Comparison of ENCODE assay signal across 10 cellular contexts in genomic region chr12:111993290-111994150, GRCh38. TPM values are rescaled to one million over a fixed set of nuclear protein-coding genes. Genes with fewer than 3 reads are reported as not detected.
DNase-seq lines count a peak whose midpoint lies in the region; ATAC-seq and TF ChIP-seq lines count a peak whose summit lies in the region.
"Had no signal": no experiment of that assay in that cellular context is flagged by ENCODE, and none has a peak within 500 bp of the region (broad histone marks: within the 10 kb centered on the region; RNA-seq: fewer than 3 reads in every experiment).

No MANE protein-coding gene starts in this region.

- no peak overlapping the region for H3K4me3 Mint-ChIP-seq in chondrocyte (ENCODE audit: unreplicated experiment)

- no peaks in the 10 kb centered on the region for H3K27me3 Mint-ChIP-seq in chondrocyte (ENCODE audit: low read depth)

- H3K9me3 Mint-ChIP-seq in chondrocyte (ENCODE audit: low read depth) = no peaks in the 10 kb centered on the region

- H3K36me3 Mint-ChIP-seq in chondrocyte (ENCODE audit: low read depth) = peaks cover 8% of the 10 kb centered on the region

- TF ChIP-seq CTCF in GM12865 (IDR thresholded peaks at IDR 0.05; ENCODE audit: insufficient read depth, low read depth, low read length, missing control alignments) (no peak), chondrocyte (IDR thresholded peaks at IDR 0.05) (no peak), right atrium auricular region (IDR thresholded peaks at IDR 0.05) (no peak)

- H3K36me3 ChIP-seq in right atrium auricular region = peaks cover 5% of the 10 kb centered on the region

- H3K27me3 ChIP-seq in mononuclear cell (ENCODE audit: insufficient read depth, low read length) (no peaks in the 10 kb centered on the region), right atrium auricular region (no peaks in the 10 kb centered on the region)

- ATAC-seq in GM21619 (IDR thresholded peaks at IDR 0.05; ENCODE audit: unreplicated experiment) = peak; percentile 44

- H3K27ac ChIP-seq in right atrium auricular region = no peak overlapping the region

- H3K27ac Mint-ChIP-seq in chondrocyte (ENCODE audit: unreplicated experiment) = no peak overlapping the region

- H3K4me3 ChIP-seq in GM12865 (ENCODE audit: low read depth, low read length) (peak overlapping the region; percentile 42), mononuclear cell (ENCODE audit: low read length) (peak overlapping the region; percentile 32), right atrium auricular region (no peak overlapping the region)

- no peaks in the 10 kb centered on the region for H3K4me1 Mint-ChIP-seq in chondrocyte (ENCODE audit: low read depth)

- peak; percentile 71 for DNase-seq in GM12865 (ENCODE audit: low read depth)
- DNase-seq in RPMI8226 = peak; percentile 41
- DNase-seq in NCI-H2029 (lab: John Stamatoyannopoulos, UW) = no peak
- no peak for DNase-seq in chondrocyte (ENCODE audit: low spot score)
- no peak for DNase-seq in NCI-H748 treated with DMSO at 0.1 percent for 48 hours (lab: John Stamatoyannopoulos, UW)
- DNase-seq in right atrium auricular region (ENCODE audit: low spot score) = no peak
- DNase-seq: activated effector memory CD4-positive, alpha-beta T cell treated with Interleukin-2 at 50 U/mL for 16 hours; NCI-H1694 had no signal

- H3K9me3 ChIP-seq in mononuclear cell (ENCODE audit: low read depth, low read length) (no peaks in the 10 kb centered on the region), right atrium auricular region (no peaks in the 10 kb centered on the region)

- H3K4me1 ChIP-seq in mononuclear cell (ENCODE audit: insufficient read depth, low read length) (peaks cover 51% of the 10 kb centered on the region), right atrium auricular region (no peaks in the 10 kb centered on the region)

RNA-seq across cellular contexts. Expression of gene TMEM116, which starts 19.4 kb away (rescaled TPM):
- total RNA-seq in mononuclear cell (9.4 TPM), chondrocyte (8.4 to 11.0 TPM (median 9.8 TPM) in 3 replicates), right atrium auricular region (10 to 100 TPM in 1 of 2 donors, 1 to 10 TPM in 1; 9.3 to 30.0 TPM)

RNA-seq across cellular contexts. Expression of gene ERP29, which starts 19.7 kb away (rescaled TPM):
- total RNA-seq in mononuclear cell (115 TPM), chondrocyte (86.9 to 114 TPM (median 111 TPM) in 3 replicates), right atrium auricular region (10 to 100 TPM; 20.9 to 26.8 TPM)

Comparison
In these comparisons a context has a peak if more than half of its experiments do, and no peak if none do; other contexts are left out.
1. DNase-seq: peak in GM12865 (single experiment) and RPMI8226 (single experiment); none in NCI-H2029 (single experiment), chondrocyte (single experiment), NCI-H748 treated with DMSO at 0.1 percent for 48 hours (single experiment) and right atrium auricular region (single experiment).
2. H3K4me3 ChIP-seq: peak in GM12865 (single experiment) and mononuclear cell (single experiment); none in right atrium auricular region (0 of 2).